ENCODE assay signal across 8 cellular contexts in the genomic region with DNA sequence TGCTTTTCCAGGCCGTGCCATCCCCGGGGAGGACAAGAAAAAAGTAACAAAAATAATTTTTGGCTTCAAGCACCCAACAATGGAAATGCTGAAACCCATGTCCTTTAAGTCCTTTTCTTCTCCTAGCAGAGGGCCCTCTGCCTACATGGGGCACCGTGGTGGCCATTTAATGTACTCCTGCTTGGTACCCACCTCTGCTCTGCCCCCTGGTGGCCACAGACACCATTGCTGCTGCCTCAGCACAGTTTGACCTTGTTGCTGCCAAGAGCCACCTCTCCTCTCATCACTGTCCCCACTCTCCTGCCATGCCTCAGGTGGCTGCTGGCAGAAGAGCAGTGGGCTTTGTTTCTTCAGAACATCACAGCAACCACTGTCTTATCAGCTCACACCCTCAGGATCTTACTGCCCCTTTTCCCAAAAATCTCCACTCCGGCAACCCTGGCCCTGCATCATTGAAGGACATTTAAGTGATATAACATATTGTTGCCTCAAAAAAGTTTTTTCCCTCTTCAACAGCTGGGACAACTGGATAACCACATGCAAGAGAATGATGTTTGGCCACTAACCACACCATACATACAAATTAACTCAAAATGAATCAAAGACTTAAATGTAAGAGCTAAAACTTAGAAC. TPM values are rescaled to one million over a fixed set of nuclear protein-coding genes. Genes with fewer than 3 reads are reported as not detected.
DNase-seq lines count a peak whose midpoint lies in the region; ATAC-seq and TF ChIP-seq lines count a peak whose summit lies in the region.

No MANE protein-coding gene starts in this region.

- H3K4me3 ChIP-seq in fibroblast of villous mesenchyme (ENCODE audit: low read depth, low read length) (no peak overlapping the region), neutrophil (ENCODE audit: low read depth in 1 of 2, low read length in 1 of 2) (no peak overlapping the region)

- H3K4me1 ChIP-seq in neutrophil (ENCODE audit: control insufficient read depth in 1 of 2, insufficient read depth in 1 of 2, low read depth in 1 of 2, low read length in 1 of 2) = peaks cover 23 to 29% of the 10 kb centered on the region in 2 experiments

- H3K27me3 ChIP-seq in neutrophil = no peaks in the 10 kb centered on the region

- peak; percentile 90 for TF ChIP-seq CTCF in fibroblast of villous mesenchyme (IDR thresholded peaks at IDR 0.05; ENCODE audit: insufficient read depth, low read depth, low read length)
- TF ChIP-seq CTCF in neutrophil (IDR thresholded peaks at IDR 0.05) = peak; percentile 97

- no peaks in the 10 kb centered on the region for H3K36me3 ChIP-seq in neutrophil

- no peak overlapping the region for H3K27ac ChIP-seq in neutrophil

- no peaks in the 10 kb centered on the region for H3K9me3 ChIP-seq in neutrophil

- ATAC-seq in GM21381 (IDR thresholded peaks at IDR 0.05; ENCODE audit: unreplicated experiment) = peak; percentile 84

- DNase-seq in COLO829 (ENCODE audit: low spot score) (peak; percentile 68), LHCN-M2 (ENCODE audit: low read depth) (peak; percentile 65), RPMI7951 (ENCODE audit: low read depth) (peak; percentile 69), fibroblast of villous mesenchyme (ENCODE audit: low read depth) (peak; percentile 81), superior temporal gyrus (ENCODE audit: extremely low spot score) (peak; percentile 92)
- DNase-seq in activated T-helper 1 cell treated with anti-CD3 and anti-CD28 coated beads, Interleukin-2, amount 50 U/mL, for 16 hours (ENCODE audit: low read depth in 1 of 2, low spot score in 1 of 2) = peak; percentile 73 to 74

RNA-seq across cellular contexts. Expression of a gene that starts 12.9 kb away (rescaled TPM):
- total RNA-seq in LHCN-M2 (2014; rRNA removed) (1.4 and 1.5 TPM in 2 replicates), fibroblast of villous mesenchyme (0.86 and 1.6 TPM in 2 replicates)
- 2.3 TPM for polyA plus RNA-seq in LHCN-M2 (2012)
- total RNA-seq in RPMI7951 (2014; rRNA removed; shearing (Covaris generic)) = 0.78 and 1.2 TPM in 2 replicates
